ENCODE assay signal across 18 cellular contexts in the genomic region with DNA sequence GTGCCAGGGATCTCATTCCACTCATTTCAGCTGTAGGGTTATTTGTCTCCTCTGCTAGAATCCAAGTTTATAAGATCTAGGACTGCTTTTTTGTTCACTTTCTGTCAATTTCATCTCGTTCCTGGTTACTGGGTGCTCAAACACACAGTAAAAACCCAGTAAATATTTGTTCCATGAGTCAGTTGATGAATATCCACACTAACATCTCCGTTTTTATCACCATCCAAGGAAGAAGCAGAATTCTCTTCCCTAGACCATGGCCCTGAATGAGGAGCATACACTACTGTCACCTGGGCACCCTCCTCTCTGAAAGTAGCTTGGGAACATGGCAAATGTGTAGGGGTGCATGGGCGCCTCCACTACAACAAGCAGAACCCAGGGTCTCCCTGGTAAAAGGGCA.
DNase-seq lines count a peak whose midpoint lies in the region; ATAC-seq and TF ChIP-seq lines count a peak whose summit lies in the region.
"Had no signal": no experiment of that assay in that cellular context is flagged by ENCODE, and none has a peak within 500 bp of the region (broad histone marks: within the 10 kb centered on the region; RNA-seq: fewer than 3 reads in every experiment).

No MANE protein-coding gene starts in this region.

- H3K9me3 ChIP-seq in CD4-positive, CD25-positive, alpha-beta regulatory T cell (ENCODE audit: control insufficient read depth in 2 of 2, low read length in 2 of 2): no peaks in the 10 kb centered on the region
- no peaks in the 10 kb centered on the region for H3K9me3 ChIP-seq in fibroblast of lung (ENCODE audit: control insufficient read depth, insufficient read depth, low read depth, low read length)
- H3K9me3 ChIP-seq: BE2C, gastrocnemius medialis, stomach had no signal

- ATAC-seq in CD4-positive, CD25-positive, alpha-beta regulatory T cell (ENCODE audit: low read depth in 2 of 2): no peak
- ATAC-seq in GM19324 (IDR thresholded peaks at IDR 0.05; ENCODE audit: low FRiP score, unreplicated experiment): no peak
- no peak for ATAC-seq in HG03457 (IDR thresholded peaks at IDR 0.05; ENCODE audit: unreplicated experiment)
- ATAC-seq: activated naive CD8-positive, alpha-beta T cell treated with anti-CD3 and anti-CD28 coated beads, Interleukin-2, amount 50 U/mL, for 24 hours; gastrocnemius medialis; HCT116 had no signal

- H3K27me3 Mint-ChIP-seq in CD4-positive, CD25-positive, alpha-beta regulatory T cell: no peaks in the 10 kb centered on the region
- H3K27me3 Mint-ChIP-seq: activated naive CD8-positive, alpha-beta T cell treated with anti-CD3 and anti-CD28 coated beads, Interleukin-2, amount 50 U/mL, for 24 hours had no signal

- peak overlapping the region in 2 of 3 donors; percentile 57 to 89 for H3K27ac Mint-ChIP-seq in CD4-positive, CD25-positive, alpha-beta regulatory T cell
- H3K27ac Mint-ChIP-seq: activated naive CD8-positive, alpha-beta T cell treated with anti-CD3 and anti-CD28 coated beads, Interleukin-2, amount 50 U/mL, for 24 hours had no signal

- no peak overlapping the region for H3K9ac ChIP-seq in fibroblast of lung (ENCODE audit: insufficient read depth, low read length)

- no peaks in the 10 kb centered on the region for H3K36me3 ChIP-seq in CD4-positive, CD25-positive, alpha-beta regulatory T cell (ENCODE audit: control insufficient read depth, insufficient read depth, low read length)
- no peaks in the 10 kb centered on the region for H3K36me3 ChIP-seq in fibroblast of lung (ENCODE audit: control insufficient read depth, insufficient read depth, low read length)
- H3K36me3 ChIP-seq: BE2C, gastrocnemius medialis, stomach had no signal

- H3K27ac ChIP-seq in CD4-positive, CD25-positive, alpha-beta regulatory T cell (ENCODE audit: insufficient read depth, low read length, poor library complexity, severe bottlenecking): no peak overlapping the region
- no peak overlapping the region for H3K27ac ChIP-seq in fibroblast of lung (ENCODE audit: insufficient read depth, low read length)
- H3K27ac ChIP-seq: gastrocnemius medialis, stomach had no signal

- no peak overlapping the region for H3K4me3 Mint-ChIP-seq in CD4-positive, CD25-positive, alpha-beta regulatory T cell
- H3K4me3 Mint-ChIP-seq: activated naive CD8-positive, alpha-beta T cell treated with anti-CD3 and anti-CD28 coated beads, Interleukin-2, amount 50 U/mL, for 24 hours had no signal

- H3K27me3 ChIP-seq in CD4-positive, CD25-positive, alpha-beta regulatory T cell (ENCODE audit: control insufficient read depth, insufficient read depth, low read length): no peaks in the 10 kb centered on the region
- no peaks in the 10 kb centered on the region for H3K27me3 ChIP-seq in fibroblast of lung (ENCODE audit: control insufficient read depth, insufficient read depth, low read length)
- H3K27me3 ChIP-seq: BE2C, gastrocnemius medialis, stomach had no signal

- H2AFZ ChIP-seq in fibroblast of lung (ENCODE audit: low read length): no peak overlapping the region

- no peaks in the 10 kb centered on the region for H3K79me2 ChIP-seq in fibroblast of lung (ENCODE audit: control insufficient read depth, insufficient read depth, low read length)

- no peaks in the 10 kb centered on the region for H4K20me1 ChIP-seq in fibroblast of lung (ENCODE audit: control insufficient read depth, extremely low read depth, insufficient read depth, low read length)

- no peak for TF ChIP-seq CTCF in fibroblast of lung (conservative IDR thresholded peaks at IDR 0.05 in 1 of 2, IDR thresholded peaks at IDR 0.05 in 1 of 2; ENCODE audit: low read depth in 1 of 2, low read length in 2 of 2)

- H3K4me3 ChIP-seq in CD4-positive, CD25-positive, alpha-beta regulatory T cell (ENCODE audit: low read depth, low read length): no peak overlapping the region
- no peak overlapping the region for H3K4me3 ChIP-seq in fibroblast of lung (replicated peaks in 1 of 4; ENCODE audit: control extremely low read depth in 1 of 4, insufficient read depth in 1 of 4, low read depth in 3 of 4, low read length in 4 of 4)
- H3K4me3 ChIP-seq: gastrocnemius medialis, stomach had no signal

- DNase-seq in CD4-positive, CD25-positive, alpha-beta regulatory T cell: no peak
- DNase-seq in M059J (ENCODE audit: low read depth): peak; percentile 70
- DNase-seq in fibroblast of lung (ENCODE audit: low read depth in 2 of 2): peak; percentile 28 to 61
- peak; percentile 35 for DNase-seq in renal cortical epithelial cell (ENCODE audit: low read depth)
- no peak for DNase-seq in NK-92 (lab: John Stamatoyannopoulos, UW; ENCODE audit: unreplicated experiment)
- no peak for DNase-seq in Kasumi-1 (lab: John Stamatoyannopoulos, UW)
- DNase-seq: activated naive CD8-positive, alpha-beta T cell treated with anti-CD3 and anti-CD28 coated beads, Interleukin-2, amount 50 U/mL, for 24 hours; BE2C; cerebellar nuclear complex; DMS153; gastrocnemius medialis; MV-4-11; NCI-H69; stomach; SW 1271 had no signal

- H3K4me1 Mint-ChIP-seq in CD4-positive, CD25-positive, alpha-beta regulatory T cell: peaks cover 14 to 34% (median 19%) of the 10 kb centered on the region in 4 donors

- peaks cover 10% of the 10 kb centered on the region for H3K4me1 ChIP-seq in CD4-positive, CD25-positive, alpha-beta regulatory T cell (ENCODE audit: control insufficient read depth, insufficient read depth, low read length, poor library complexity, severe bottlenecking)
- peaks cover 6% of the 10 kb centered on the region for H3K4me1 ChIP-seq in fibroblast of lung (ENCODE audit: control insufficient read depth, extremely low read depth, insufficient read depth, low read length)
- H3K4me1 ChIP-seq: BE2C had no signal

- no peaks in the 10 kb centered on the region for H3K9me3 Mint-ChIP-seq in CD4-positive, CD25-positive, alpha-beta regulatory T cell
- H3K9me3 Mint-ChIP-seq: activated naive CD8-positive, alpha-beta T cell treated with anti-CD3 and anti-CD28 coated beads, Interleukin-2, amount 50 U/mL, for 24 hours had no signal

- H3K36me3 Mint-ChIP-seq in CD4-positive, CD25-positive, alpha-beta regulatory T cell: no peaks in the 10 kb centered on the region

- H3K4me2 ChIP-seq in fibroblast of lung (ENCODE audit: extremely low read depth, insufficient read depth, low read length): no peak overlapping the region

Comparison
In these comparisons a context has a peak if more than half of its experiments do, and no peak if none do; other contexts are left out.
1. DNase-seq: peak in M059J (single experiment), fibroblast of lung (2 of 2) and renal cortical epithelial cell (single experiment); none in CD4-positive, CD25-positive, alpha-beta regulatory T cell (0 of 3), NK-92 (single experiment) and Kasumi-1 (0 of 2).